Comparison of ENCODE assay signal across 8 cellular contexts in the genomic region with DNA sequence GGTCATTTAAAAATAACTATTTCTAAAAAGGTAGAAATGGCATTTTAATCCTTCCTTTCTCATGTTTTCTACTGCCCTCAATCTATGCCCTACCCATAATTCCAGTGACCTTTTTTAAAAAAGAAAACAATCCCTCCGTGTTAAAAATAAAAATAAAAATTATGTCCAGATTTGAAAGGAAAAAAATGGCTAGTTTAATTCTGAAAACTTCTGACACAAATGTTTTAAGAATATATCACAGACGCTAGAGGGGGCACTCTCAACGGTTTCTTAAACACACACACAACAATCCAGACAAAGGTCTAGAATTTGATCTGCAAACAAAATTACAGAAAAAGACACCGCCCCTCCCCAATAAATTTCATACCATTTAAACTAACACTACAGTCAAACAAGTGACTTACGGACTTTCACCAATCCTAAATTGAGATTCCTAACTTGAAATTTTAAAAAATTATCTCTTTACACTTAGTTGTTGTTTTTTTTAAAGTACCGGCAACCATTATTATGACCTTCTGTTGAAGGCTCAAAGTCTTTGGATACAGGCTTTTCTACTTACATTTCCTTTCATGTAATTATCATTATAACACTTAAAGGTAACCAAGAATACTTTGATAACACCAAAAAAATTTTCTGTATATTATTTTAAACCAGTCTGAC. TPM values are rescaled to one million over a fixed set of nuclear protein-coding genes. Genes with fewer than 3 reads are reported as not detected.
DNase-seq lines count a peak whose midpoint lies in the region; ATAC-seq lines count a peak whose summit lies in the region.

No MANE protein-coding gene starts in this region.

- no peaks in the 10 kb centered on the region for H3K9me3 Mint-ChIP-seq in activated naive CD4-positive, alpha-beta T cell treated with anti-CD3 and anti-CD28 coated beads, Interleukin-2, amount 50 U/mL, for 24 hours
- no peaks in the 10 kb centered on the region for H3K9me3 Mint-ChIP-seq in activated T-helper 17 cell treated with anti-CD3 and anti-CD28 coated beads, Interleukin-2, amount 50 U/mL, for 72 hours
- no peaks in the 10 kb centered on the region for H3K9me3 Mint-ChIP-seq in immature natural killer cell

- H3K36me3 Mint-ChIP-seq in activated naive CD4-positive, alpha-beta T cell treated with anti-CD3 and anti-CD28 coated beads, Interleukin-2, amount 50 U/mL, for 24 hours, result peaks cover 9% of the 10 kb centered on the region
- peaks cover 22% of the 10 kb centered on the region for H3K36me3 Mint-ChIP-seq in activated T-helper 17 cell treated with anti-CD3 and anti-CD28 coated beads, Interleukin-2, amount 50 U/mL, for 72 hours (ENCODE audit: low read depth)
- peaks cover 0 to 6% (median 0%) of the 10 kb centered on the region in 3 donors for H3K36me3 Mint-ChIP-seq in immature natural killer cell

- ATAC-seq in activated T-helper 17 cell treated with anti-CD3 and anti-CD28 coated beads, Interleukin-2, amount 50 U/mL, for 72 hours (replicated peaks), result no peak

- intact Hi-C loops in posterior vena cava (cut with DNase I), result loop anchor here (5.0 to 10.0 kb wide), 2 partner anchors 177 to 1314 kb away; no protein-coding TSS in a partner anchor

- peaks cover 52% of the 10 kb centered on the region for H3K4me1 Mint-ChIP-seq in activated naive CD4-positive, alpha-beta T cell treated with anti-CD3 and anti-CD28 coated beads, Interleukin-2, amount 50 U/mL, for 24 hours
- H3K4me1 Mint-ChIP-seq in activated T-helper 17 cell treated with anti-CD3 and anti-CD28 coated beads, Interleukin-2, amount 50 U/mL, for 72 hours, result peaks cover 5% of the 10 kb centered on the region
- peaks cover 31 to 66% of the 10 kb centered on the region in 2 donors for H3K4me1 Mint-ChIP-seq in immature natural killer cell

- H3K4me3 Mint-ChIP-seq in activated naive CD4-positive, alpha-beta T cell treated with anti-CD3 and anti-CD28 coated beads, Interleukin-2, amount 50 U/mL, for 24 hours, result no peak overlapping the region
- no peak overlapping the region for H3K4me3 Mint-ChIP-seq in activated T-helper 17 cell treated with anti-CD3 and anti-CD28 coated beads, Interleukin-2, amount 50 U/mL, for 72 hours
- H3K4me3 Mint-ChIP-seq in immature natural killer cell, result no peak overlapping the region

- DNase-seq in activated naive CD4-positive, alpha-beta T cell treated with anti-CD3 and anti-CD28 coated beads, Interleukin-2, amount 50 U/mL, for 16 hours, result no peak
- peak; percentile 74 for DNase-seq in NAMALWA (ENCODE audit: low spot score)
- peak in 2 of 3 donors; percentile 26 to 33 for DNase-seq in immature natural killer cell
- DNase-seq in superior temporal gyrus (ENCODE audit: extremely low spot score), result peak; percentile 68
- DNase-seq in posterior vena cava (ENCODE audit: low spot score), result no peak
- DNase-seq in NCI-H524 treated with DMSO at 0.1 percent for 48 hours (lab: John Stamatoyannopoulos, UW), result no peak

- peak overlapping the region; percentile 55 for H3K27ac Mint-ChIP-seq in activated naive CD4-positive, alpha-beta T cell treated with anti-CD3 and anti-CD28 coated beads, Interleukin-2, amount 50 U/mL, for 24 hours
- peak overlapping the region; percentile 78 for H3K27ac Mint-ChIP-seq in activated T-helper 17 cell treated with anti-CD3 and anti-CD28 coated beads, Interleukin-2, amount 50 U/mL, for 72 hours
- H3K27ac Mint-ChIP-seq in immature natural killer cell, result peak overlapping the region in 2 of 6 donors; percentile 15 to 50

- no peaks in the 10 kb centered on the region for H3K27me3 Mint-ChIP-seq in activated naive CD4-positive, alpha-beta T cell treated with anti-CD3 and anti-CD28 coated beads, Interleukin-2, amount 50 U/mL, for 24 hours
- no peaks in the 10 kb centered on the region for H3K27me3 Mint-ChIP-seq in activated T-helper 17 cell treated with anti-CD3 and anti-CD28 coated beads, Interleukin-2, amount 50 U/mL, for 72 hours
- H3K27me3 Mint-ChIP-seq in immature natural killer cell (ENCODE audit: low read depth in 3 of 3), result peaks cover 0 to 1% (median 0%) of the 10 kb centered on the region in 3 donors

RNA-seq across cellular contexts. Expression of a gene that starts 38.2 kb away (rescaled TPM):
- total RNA-seq in activated T-helper 17 cell treated with anti-CD3 and anti-CD28 coated beads, Interleukin-2, amount 50 U/mL, for 72 hours, result 10 to 100 TPM; 42.1 to 60.7 TPM
- polyA plus RNA-seq in immature natural killer cell, result 100 to 1,000 TPM in 1 of 3 donors, 10 to 100 TPM in 2; 75.7 to 106 (median 84.8) TPM
- 10 to 100 TPM; 44.0 to 59.4 TPM for total RNA-seq in posterior vena cava

Comparison
In these comparisons a context has a peak if more than half of its experiments do, and no peak if none do; other contexts are left out.
1. DNase-seq: peak in NAMALWA (single experiment), immature natural killer cell (2 of 3) and superior temporal gyrus (single experiment); none in activated naive CD4-positive, alpha-beta T cell treated with anti-CD3 and anti-CD28 coated beads, Interleukin-2, amount 50 U/mL, for 16 hours (single experiment), posterior vena cava (single experiment) and NCI-H524 treated with DMSO at 0.1 percent for 48 hours (single experiment).